ENCODE assay signal across 16 cellular contexts in genomic region chr2:207048421-207048820, GRCh38.
"Had no signal": no experiment of that assay in that cellular context is flagged by ENCODE, and none has a peak within 500 bp of the region (broad histone marks: within the 10 kb centered on the region; RNA-seq: fewer than 3 reads in every experiment).

No MANE protein-coding gene starts in this region.

- H3K27me3 ChIP-seq: uterus had no signal

- H3K9me3 ChIP-seq: mucosa of descending colon, uterus had no signal

- H3K27ac ChIP-seq: uterus had no signal

- H3K4me3 ChIP-seq: lung, mucosa of descending colon, uterus had no signal

- DNase-seq: activated CD4-positive, alpha-beta memory T cell treated with anti-CD3 and anti-CD28 coated beads, Interleukin-2, amount 10 ng/mL, durations not matched to agents 7 days and 5 days; activated CD4-positive, alpha-beta T cell treated with anti-CD3 and anti-CD28 coated beads for 1 hour; activated gamma-delta T cell treated with Interleukin-2 at 50 U/mL for 16 hours; activated naive CD8-positive, alpha-beta T cell treated with anti-CD3 and anti-CD28 coated beads, Interleukin-2, amount 10 ng/mL, durations not matched to agents 7 days and 5 days; activated T-cell treated with anti-CD3 and anti-CD28 coated beads, Interleukin-2, amount 50 U/mL, for 72 hours; central memory CD4-positive, alpha-beta T cell; erythroblast; left colon; mucosa of descending colon; nephron progenitor cell; stimulated activated CD4-positive, alpha-beta T cell treated with anti-CD3 and anti-CD28 coated beads, Interleukin-2, amount 100 ng/mL, for 48 hours; stimulated activated naive CD4-positive, alpha-beta T cell treated with Interleukin-2 at 50 U/mL for 16 hours; T-helper 9 cell; uterus had no signal

- ATAC-seq: activated T-cell treated with anti-CD3 and anti-CD28 coated beads, Interleukin-2, amount 50 U/mL, for 72 hours; left colon; mucosa of descending colon; sciatic nerve had no signal

- H3K36me3 ChIP-seq: uterus had no signal

- H3K4me1 ChIP-seq: uterus had no signal
